In the genomic region with DNA sequence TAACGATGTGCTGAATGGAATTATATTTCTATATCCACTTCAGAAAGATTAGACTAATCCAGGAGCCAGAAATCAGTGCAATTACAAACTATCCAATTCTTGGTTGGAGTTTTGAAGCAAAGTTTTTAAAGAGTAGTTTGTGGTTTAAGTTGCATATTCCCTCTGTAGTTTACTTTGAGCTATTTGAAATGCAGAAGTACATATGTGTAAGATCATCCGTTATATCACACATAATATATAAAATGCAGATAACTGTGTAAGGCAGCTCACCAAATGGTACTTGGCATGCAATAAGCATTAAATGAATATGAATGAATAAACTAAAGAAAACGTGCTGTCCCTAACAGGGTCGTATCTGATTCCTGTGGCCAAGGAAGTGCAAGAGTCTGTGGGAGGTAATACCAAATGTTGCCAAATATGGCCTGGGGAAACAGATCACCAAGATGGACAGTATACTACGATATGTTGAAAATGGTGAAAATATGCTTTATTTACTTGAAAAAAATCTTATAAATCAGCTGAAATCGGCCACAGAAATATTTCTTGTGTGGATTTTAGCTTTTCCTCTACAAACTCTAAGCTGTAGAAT, we compare ENCODE assay signal across 17 cellular contexts.
A peak's percentile ranks its signal among the peaks of the same experiment; 100 is the strongest.
DNase-seq lines count a peak whose midpoint lies in the region; FAIRE-seq and TF ChIP-seq lines count a peak whose summit lies in the region.
"Had no signal": no experiment of that assay in that cellular context is flagged by ENCODE, and none has a peak within 500 bp of the region (broad histone marks: within the 10 kb centered on the region; RNA-seq: fewer than 3 reads in every experiment).

No MANE protein-coding gene starts in this region.

- no peak for TF ChIP-seq EP300 in esophagus muscularis mucosa (IDR thresholded peaks at IDR 0.05)

- H3K27me3 ChIP-seq in AG04450 (ENCODE audit: control insufficient read depth, insufficient read depth, low read length) (no peaks in the 10 kb centered on the region), esophagus muscularis mucosa (no peaks in the 10 kb centered on the region), spleen (replicated peaks in 1 of 7) (no peaks in the 10 kb centered on the region)

- H3K27ac ChIP-seq in AG04450 (ENCODE audit: low read depth, low read length) (peak overlapping the region; percentile 62), esophagus muscularis mucosa (replicated peaks in 1 of 4) (no peak overlapping the region), spleen (no peak overlapping the region)
- H3K27ac ChIP-seq: A549 had no signal

- H3K9me3 Mint-ChIP-seq in nephron progenitor cell, result peaks cover 16% of the 10 kb centered on the region
- H3K9me3 Mint-ChIP-seq: H9 had no signal

- TF ChIP-seq CTCF in AG04450 (IDR thresholded peaks at IDR 0.05; ENCODE audit: low read depth, low read length) (no peak), fibroblast of pulmonary artery (IDR thresholded peaks at IDR 0.05; ENCODE audit: low read length, missing control alignments) (no peak), nephron progenitor cell (IDR thresholded peaks at IDR 0.05) (no peak), esophagus muscularis mucosa (IDR thresholded peaks at IDR 0.05) (no peak), spleen (IDR thresholded peaks at IDR 0.05 in 8 of 11, conservative IDR thresholded peaks at IDR 0.05 in 3 of 11) (no peak)

- intact Hi-C loops in esophagus muscularis mucosa (cut with DNase I) (no loop called here), spleen (cut with DNase I; ENCODE audit: low total_unique reads) (no loop called here)

- H3K4me1 ChIP-seq in esophagus muscularis mucosa (no peaks in the 10 kb centered on the region), spleen (no peaks in the 10 kb centered on the region)
- H3K4me1 ChIP-seq: A549 had no signal

- no peak overlapping the region for H3K4me3 Mint-ChIP-seq in nephron progenitor cell
- H3K4me3 Mint-ChIP-seq: CD14-positive monocyte, H9 had no signal

- DNase-seq in AG04450 (ENCODE audit: low read depth, low spot score) (no peak), HTR-8/SVneo (ENCODE audit: insufficient read length, low spot score) (no peak), amniotic epithelial cell (ENCODE audit: low read depth) (peak; percentile 40), fibroblast of pulmonary artery (ENCODE audit: low read depth) (peak; percentile 48), nephron progenitor cell (no peak), NCI-H526 treated with DMSO at 0.1 percent for 48 hours (lab: John Stamatoyannopoulos, UW) (no peak), esophagus muscularis mucosa (ENCODE audit: extremely low spot score) (no peak), spleen (no peak)
- DNase-seq: AML-193, DMS153, H9, NCI-H187, NCI-H446, NCI-H748 treated with DMSO at 0.1 percent for 48 hours, Right ventricle myocardium superior had no signal

- CTCF ChIA-PET in AG04450 (lab: Charles Lee), result interaction anchor here (0.9 to 3.0 kb wide), 5 partner anchors 15 to 880 kb away, joined by 3 to 27 read pairs (median 3); no protein-coding TSS in a partner anchor

- TF ChIP-seq POLR2A in esophagus muscularis mucosa (IDR thresholded peaks at IDR 0.05; ENCODE audit: low read depth) (no peak), spleen (IDR thresholded peaks at IDR 0.05) (no peak)

- no peak overlapping the region for H3K27ac Mint-ChIP-seq in nephron progenitor cell
- H3K27ac Mint-ChIP-seq: CD14-positive monocyte, H9 had no signal

- peaks cover 4% of the 10 kb centered on the region; the same call in 1 of the 2 replicates for H3K9me3 ChIP-seq in AG04450 (ENCODE audit: control insufficient read depth, insufficient read depth, low read length)
- H3K9me3 ChIP-seq in esophagus muscularis mucosa, result no peaks in the 10 kb centered on the region
- no peaks in the 10 kb centered on the region for H3K9me3 ChIP-seq in spleen

- 73% methylated on average over 6 of the region's 6 CpGs for WGBS in esophagus muscularis mucosa
- WGBS in spleen, 5 donors, result 72 to 90% (median 79%) methylated on average over 6 of the region's 6 CpGs

- peaks cover 5% of the 10 kb centered on the region for H3K4me1 Mint-ChIP-seq in nephron progenitor cell

- H3K36me3 Mint-ChIP-seq in nephron progenitor cell (ENCODE audit: low read depth), result peaks cover 11% of the 10 kb centered on the region

- POLR2A ChIA-PET in AG04450 (lab: Yijun Ruan, JAX), result interaction anchor here (0.8 to 1.2 kb wide), 6 partner anchors 8 to 208 kb away, joined by 3 to 9 read pairs (median 4); no protein-coding TSS in a partner anchor

- peak; percentile 81 for FAIRE-seq in HTR-8/SVneo (lab: Jason Lieb, UNC)
- FAIRE-seq: A549 had no signal

- H3K4me3 ChIP-seq in AG04450 (ENCODE audit: low read depth, low read length) (no peak overlapping the region), fibroblast of pulmonary artery (replicated peaks; ENCODE audit: low read depth, low read length) (no peak overlapping the region), esophagus muscularis mucosa (no peak overlapping the region), spleen (no peak overlapping the region)
- H3K4me3 ChIP-seq: A549 had no signal

- H3K27me3 Mint-ChIP-seq in nephron progenitor cell (ENCODE audit: low read depth, poor library complexity), result peaks cover 10% of the 10 kb centered on the region

- H3K36me3 ChIP-seq in esophagus muscularis mucosa, result no peaks in the 10 kb centered on the region
- H3K36me3 ChIP-seq in spleen, result no peaks in the 10 kb centered on the region

Comparison
In these comparisons a context has a peak if more than half of its experiments do, and no peak if none do; other contexts are left out.
1. DNase-seq: peak in amniotic epithelial cell (single experiment) and fibroblast of pulmonary artery (single experiment); none in AG04450 (single experiment), HTR-8/SVneo (single experiment), nephron progenitor cell (single experiment), NCI-H526 treated with DMSO at 0.1 percent for 48 hours (single experiment), esophagus muscularis mucosa (single experiment) and spleen (single experiment).